In the genomic region with DNA sequence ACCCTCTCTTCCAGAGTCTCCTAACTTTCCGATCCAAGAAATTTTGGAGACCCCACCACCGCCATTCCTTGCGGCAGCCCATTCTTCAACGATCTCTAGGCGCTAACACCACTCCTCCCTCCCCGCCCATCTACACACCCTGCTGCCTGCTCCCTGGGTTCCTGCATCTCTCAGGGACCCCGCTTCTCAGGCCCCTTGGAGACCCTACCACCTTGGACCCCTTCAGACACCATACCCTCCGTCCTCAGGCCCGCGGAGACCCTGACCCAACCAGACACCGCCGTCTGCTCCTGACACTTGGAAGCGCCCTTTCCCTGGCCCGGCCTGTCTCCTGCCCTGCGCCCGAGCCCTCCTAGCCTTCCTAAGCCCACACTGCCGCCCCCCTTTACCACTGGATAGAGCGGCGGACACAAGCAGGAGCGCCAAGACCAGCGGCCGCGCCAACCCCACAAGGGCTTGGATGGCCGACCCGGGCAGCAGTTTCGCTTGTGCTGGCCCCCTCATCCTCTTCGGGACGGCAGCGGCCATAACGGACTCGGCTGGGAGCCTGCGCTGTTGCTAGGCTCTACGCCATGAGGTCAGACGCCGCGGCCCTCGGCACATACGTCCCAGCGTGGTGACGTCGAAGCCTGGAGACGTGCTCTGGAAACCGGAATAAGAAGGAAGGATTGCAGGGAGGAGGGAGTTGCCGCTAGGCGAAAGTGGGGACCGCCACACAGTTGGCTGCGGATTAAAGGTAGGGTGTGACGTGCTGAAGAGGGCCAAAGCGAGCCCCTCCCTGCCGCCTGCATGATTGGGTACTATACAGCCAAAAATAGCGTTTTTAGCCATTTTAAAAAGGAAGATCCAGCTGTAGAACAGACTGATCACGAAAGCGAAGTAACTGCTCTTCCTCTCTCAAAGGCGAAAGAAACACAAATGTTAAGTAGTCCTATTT, we compare ENCODE assay signal across 1 cellular context.
A peak's percentile ranks its signal among the peaks of the same experiment; 100 is the strongest.
TF ChIP-seq lines count a peak whose summit lies in the region.

Gene C5orf15 (minus strand): TSS at position 569 of the 937 bp plus-strand sequence. CDS start 41 bp downstream, at position 528.

TF ChIP-seq in HepG2, 621 proteins besides CTCF, POLR2A, EP300 and RAD21 (continued from another document and continues in another):
- TF ChIP-seq, protein P1, sequence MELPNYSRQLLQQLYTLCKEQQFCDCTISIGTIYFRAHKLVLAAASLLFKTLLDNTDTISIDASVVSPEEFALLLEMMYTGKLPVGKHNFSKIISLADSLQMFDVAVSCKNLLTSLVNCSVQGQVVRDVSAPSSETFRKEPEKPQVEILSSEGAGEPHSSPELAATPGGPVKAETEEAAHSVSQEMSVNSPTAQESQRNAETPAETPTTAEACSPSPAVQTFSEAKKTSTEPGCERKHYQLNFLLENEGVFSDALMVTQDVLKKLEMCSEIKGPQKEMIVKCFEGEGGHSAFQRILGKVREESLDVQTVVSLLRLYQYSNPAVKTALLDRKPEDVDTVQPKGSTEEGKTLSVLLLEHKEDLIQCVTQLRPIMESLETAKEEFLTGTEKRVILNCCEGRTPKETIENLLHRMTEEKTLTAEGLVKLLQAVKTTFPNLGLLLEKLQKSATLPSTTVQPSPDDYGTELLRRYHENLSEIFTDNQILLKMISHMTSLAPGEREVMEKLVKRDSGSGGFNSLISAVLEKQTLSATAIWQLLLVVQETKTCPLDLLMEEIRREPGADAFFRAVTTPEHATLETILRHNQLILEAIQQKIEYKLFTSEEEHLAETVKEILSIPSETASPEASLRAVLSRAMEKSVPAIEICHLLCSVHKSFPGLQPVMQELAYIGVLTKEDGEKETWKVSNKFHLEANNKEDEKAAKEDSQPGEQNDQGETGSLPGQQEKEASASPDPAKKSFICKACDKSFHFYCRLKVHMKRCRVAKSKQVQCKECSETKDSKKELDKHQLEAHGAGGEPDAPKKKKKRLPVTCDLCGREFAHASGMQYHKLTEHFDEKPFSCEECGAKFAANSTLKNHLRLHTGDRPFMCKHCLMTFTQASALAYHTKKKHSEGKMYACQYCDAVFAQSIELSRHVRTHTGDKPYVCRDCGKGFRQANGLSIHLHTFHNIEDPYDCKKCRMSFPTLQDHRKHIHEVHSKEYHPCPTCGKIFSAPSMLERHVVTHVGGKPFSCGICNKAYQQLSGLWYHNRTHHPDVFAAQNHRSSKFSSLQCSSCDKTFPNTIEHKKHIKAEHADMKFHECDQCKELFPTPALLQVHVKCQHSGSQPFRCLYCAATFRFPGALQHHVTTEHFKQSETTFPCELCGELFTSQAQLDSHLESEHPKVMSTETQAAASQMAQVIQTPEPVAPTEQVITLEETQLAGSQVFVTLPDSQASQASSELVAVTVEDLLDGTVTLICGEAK (IDR thresholded peaks at IDR 0.05) = no peak
- TF ChIP-seq, protein P1 (CRISPR knock-in tag; IDR thresholded peaks at IDR 0.05) = peak; percentile 71; the same call in 1 of the 2 replicates
- TF ChIP-seq AGO1 (IDR thresholded peaks at IDR 0.05; ENCODE audit: low read depth, low read length, poor library complexity, severe bottlenecking) (peak; percentile 54), ZFY (CRISPR knock-in tag; IDR thresholded peaks at IDR 0.05) (peak; percentile 92), BCL6 (CRISPR knock-in tag; IDR thresholded peaks at IDR 0.05) (peak; percentile 39; the same call in 1 of the 2 replicates), ZNF282 (IDR thresholded peaks at IDR 0.05; ENCODE audit: partially characterized antibody) (no peak), SIX4 (CRISPR knock-in tag; IDR thresholded peaks at IDR 0.05) (no peak; the same call in 1 of the 2 replicates), ZNF768 (CRISPR knock-in tag; IDR thresholded peaks at IDR 0.05) (peak; percentile 69; the same call in 1 of the 2 replicates), ZNF414 (CRISPR knock-in tag; IDR thresholded peaks at IDR 0.05) (no peak), ATF1 (CRISPR knock-in tag; IDR thresholded peaks at IDR 0.05) (peak; percentile 96), ARID5B (CRISPR knock-in tag; IDR thresholded peaks at IDR 0.05) (peak; percentile 61), RBM39 (IDR thresholded peaks at IDR 0.05; ENCODE audit: low read depth, low read length, poor library complexity, severe bottlenecking) (peak; percentile 53), ZNF205 (CRISPR knock-in tag; IDR thresholded peaks at IDR 0.05) (peak; percentile 71), ZNF138 (CRISPR knock-in tag; IDR thresholded peaks at IDR 0.05; ENCODE audit: low read depth) (0 out of 2 replicates have a peak, but pooled peaks have one; percentile 76), NAIF1 (CRISPR knock-in tag; IDR thresholded peaks at IDR 0.05; ENCODE audit: borderline replicate concordance) (0 out of 2 replicates have a peak, but pooled peaks have one; percentile 29), ZNF34 (CRISPR knock-in tag; IDR thresholded peaks at IDR 0.05; ENCODE audit: borderline replicate concordance) (peak; percentile 81; the same call in 1 of the 2 replicates), ZNF616 (CRISPR knock-in tag; IDR thresholded peaks at IDR 0.05; ENCODE audit: low read depth) (no peak), SUZ12 (IDR thresholded peaks at IDR 0.05; ENCODE audit: low read depth, low read length) (no peak)
- TF ChIP-seq, protein P2, sequence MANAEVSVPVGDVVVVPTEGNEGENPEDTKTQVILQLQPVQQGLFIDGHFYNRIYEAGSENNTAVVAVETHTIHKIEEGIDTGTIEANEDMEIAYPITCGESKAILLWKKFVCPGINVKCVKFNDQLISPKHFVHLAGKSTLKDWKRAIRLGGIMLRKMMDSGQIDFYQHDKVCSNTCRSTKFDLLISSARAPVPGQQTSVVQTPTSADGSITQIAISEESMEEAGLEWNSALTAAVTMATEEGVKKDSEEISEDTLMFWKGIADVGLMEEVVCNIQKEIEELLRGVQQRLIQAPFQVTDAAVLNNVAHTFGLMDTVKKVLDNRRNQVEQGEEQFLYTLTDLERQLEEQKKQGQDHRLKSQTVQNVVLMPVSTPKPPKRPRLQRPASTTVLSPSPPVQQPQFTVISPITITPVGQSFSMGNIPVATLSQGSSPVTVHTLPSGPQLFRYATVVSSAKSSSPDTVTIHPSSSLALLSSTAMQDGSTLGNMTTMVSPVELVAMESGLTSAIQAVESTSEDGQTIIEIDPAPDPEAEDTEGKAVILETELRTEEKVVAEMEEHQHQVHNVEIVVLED (CRISPR knock-in tag; IDR thresholded peaks at IDR 0.05; ENCODE audit: borderline replicate concordance) = peak; percentile 100
- TF ChIP-seq, protein P3, sequence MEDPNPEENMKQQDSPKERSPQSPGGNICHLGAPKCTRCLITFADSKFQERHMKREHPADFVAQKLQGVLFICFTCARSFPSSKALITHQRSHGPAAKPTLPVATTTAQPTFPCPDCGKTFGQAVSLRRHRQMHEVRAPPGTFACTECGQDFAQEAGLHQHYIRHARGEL (CRISPR knock-in tag; IDR thresholded peaks at IDR 0.05) = no peak
- TF ChIP-seq, protein P4, sequence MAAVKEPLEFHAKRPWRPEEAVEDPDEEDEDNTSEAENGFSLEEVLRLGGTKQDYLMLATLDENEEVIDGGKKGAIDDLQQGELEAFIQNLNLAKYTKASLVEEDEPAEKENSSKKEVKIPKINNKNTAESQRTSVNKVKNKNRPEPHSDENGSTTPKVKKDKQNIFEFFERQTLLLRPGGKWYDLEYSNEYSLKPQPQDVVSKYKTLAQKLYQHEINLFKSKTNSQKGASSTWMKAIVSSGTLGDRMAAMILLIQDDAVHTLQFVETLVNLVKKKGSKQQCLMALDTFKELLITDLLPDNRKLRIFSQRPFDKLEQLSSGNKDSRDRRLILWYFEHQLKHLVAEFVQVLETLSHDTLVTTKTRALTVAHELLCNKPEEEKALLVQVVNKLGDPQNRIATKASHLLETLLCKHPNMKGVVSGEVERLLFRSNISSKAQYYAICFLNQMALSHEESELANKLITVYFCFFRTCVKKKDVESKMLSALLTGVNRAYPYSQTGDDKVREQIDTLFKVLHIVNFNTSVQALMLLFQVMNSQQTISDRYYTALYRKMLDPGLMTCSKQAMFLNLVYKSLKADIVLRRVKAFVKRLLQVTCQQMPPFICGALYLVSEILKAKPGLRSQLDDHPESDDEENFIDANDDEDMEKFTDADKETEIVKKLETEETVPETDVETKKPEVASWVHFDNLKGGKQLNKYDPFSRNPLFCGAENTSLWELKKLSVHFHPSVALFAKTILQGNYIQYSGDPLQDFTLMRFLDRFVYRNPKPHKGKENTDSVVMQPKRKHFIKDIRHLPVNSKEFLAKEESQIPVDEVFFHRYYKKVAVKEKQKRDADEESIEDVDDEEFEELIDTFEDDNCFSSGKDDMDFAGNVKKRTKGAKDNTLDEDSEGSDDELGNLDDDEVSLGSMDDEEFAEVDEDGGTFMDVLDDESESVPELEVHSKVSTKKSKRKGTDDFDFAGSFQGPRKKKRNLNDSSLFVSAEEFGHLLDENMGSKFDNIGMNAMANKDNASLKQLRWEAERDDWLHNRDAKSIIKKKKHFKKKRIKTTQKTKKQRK (IDR thresholded peaks at IDR 0.05; ENCODE audit: low read length) = no peak
- TF ChIP-seq, protein P5, sequence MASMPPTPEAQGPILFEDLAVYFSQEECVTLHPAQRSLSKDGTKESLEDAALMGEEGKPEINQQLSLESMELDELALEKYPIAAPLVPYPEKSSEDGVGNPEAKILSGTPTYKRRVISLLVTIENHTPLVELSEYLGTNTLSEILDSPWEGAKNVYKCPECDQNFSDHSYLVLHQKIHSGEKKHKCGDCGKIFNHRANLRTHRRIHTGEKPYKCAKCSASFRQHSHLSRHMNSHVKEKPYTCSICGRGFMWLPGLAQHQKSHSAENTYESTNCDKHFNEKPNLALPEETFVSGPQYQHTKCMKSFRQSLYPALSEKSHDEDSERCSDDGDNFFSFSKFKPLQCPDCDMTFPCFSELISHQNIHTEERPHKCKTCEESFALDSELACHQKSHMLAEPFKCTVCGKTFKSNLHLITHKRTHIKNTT (CRISPR knock-in tag; IDR thresholded peaks at IDR 0.05) = no peak
- TF ChIP-seq, protein P6, sequence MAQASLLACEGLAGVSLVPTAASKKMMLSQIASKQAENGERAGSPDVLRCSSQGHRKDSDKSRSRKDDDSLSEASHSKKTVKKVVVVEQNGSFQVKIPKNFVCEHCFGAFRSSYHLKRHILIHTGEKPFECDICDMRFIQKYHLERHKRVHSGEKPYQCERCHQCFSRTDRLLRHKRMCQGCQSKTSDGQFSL (CRISPR knock-in tag; IDR thresholded peaks at IDR 0.05) = no peak
